28 cellular contexts compared by ENCODE assay signal in the genomic region with DNA sequence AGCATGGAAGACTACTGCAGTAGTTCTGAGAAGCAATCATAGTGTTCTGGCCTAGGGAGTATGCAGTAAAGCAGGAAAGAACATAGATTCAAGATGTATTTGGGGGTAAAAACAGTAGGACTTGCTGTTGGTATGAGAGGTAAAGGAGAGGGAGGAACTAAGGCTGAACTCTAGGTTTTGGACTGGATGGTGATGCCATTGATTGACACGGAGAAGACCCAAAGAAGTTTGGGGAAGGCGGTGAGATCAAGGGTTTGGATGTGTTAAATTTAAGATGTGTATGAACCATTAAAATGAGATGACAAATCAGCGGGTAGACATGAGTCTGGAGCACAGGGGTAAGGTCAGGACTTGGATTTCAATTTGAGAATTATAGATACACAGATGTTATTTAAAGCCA. TPM values are rescaled to one million over a fixed set of nuclear protein-coding genes. Genes with fewer than 3 reads are reported as not detected.
DNase-seq lines count a peak whose midpoint lies in the region; ATAC-seq, FAIRE-seq and TF ChIP-seq lines count a peak whose summit lies in the region.
"Had no signal": no experiment of that assay in that cellular context is flagged by ENCODE, and none has a peak within 500 bp of the region (broad histone marks: within the 10 kb centered on the region; RNA-seq: fewer than 3 reads in every experiment).

No MANE protein-coding gene starts in this region.

- H3K36me3 ChIP-seq in K562 (ENCODE audit: control insufficient read depth, insufficient read depth, low read length) (no peaks in the 10 kb centered on the region), right lobe of liver (no peaks in the 10 kb centered on the region), smooth muscle cell (ENCODE audit: low read depth) (no peaks in the 10 kb centered on the region)
- H3K36me3 ChIP-seq in CD8-positive, alpha-beta memory T cell (ENCODE audit: insufficient read depth, low read length): no peaks in the 10 kb centered on the region
- H3K36me3 ChIP-seq: ascending aorta, gastroesophageal sphincter, neural progenitor cell had no signal

- POLR2A ChIA-PET in HEK293T (lab: Yijun Ruan, JAX): no interaction called here
- POLR2A ChIA-PET in K562 (lab: Yijun Ruan, JAX): interaction anchor here (0.9 kb wide), 1 partner anchor 15 kb away, joined by 3 read pairs; the partner anchor contains the start of gene PLPP6
- POLR2A ChIA-PET in CD8-positive, alpha-beta memory T cell (lab: Charles Lee): interaction anchor here (1.1 kb wide), 1 partner anchor 63 kb away, joined by 11 read pairs; the partner anchor contains the start of gene AK3

- peaks cover 2 to 7% (median 2%) of the 10 kb centered on the region in 3 donors for H3K36me3 Mint-ChIP-seq in CD8-positive, alpha-beta memory T cell
- H3K36me3 Mint-ChIP-seq: neural progenitor cell; stimulated activated effector memory CD8-positive, alpha-beta T cell treated with anti-CD3 and anti-CD28 coated beads, Interleukin-12 subunit alpha, Interleukin-12 subunit beta, amount 100 ng/mL, for 72 hours had no signal

- TF ChIP-seq CTCF in K562 (IDR thresholded peaks at IDR 0.05 in 2 of 3, conservative IDR thresholded peaks at IDR 0.05 in 1 of 3; ENCODE audit: insufficient read depth in 2 of 3, low read depth in 1 of 3, low read length in 3 of 3): no peak
- TF ChIP-seq CTCF in right lobe of liver (IDR thresholded peaks at IDR 0.05): no peak
- TF ChIP-seq CTCF in smooth muscle cell (IDR thresholded peaks at IDR 0.05; ENCODE audit: borderline replicate concordance, insufficient read depth, poor library complexity, severe bottlenecking): no peak

- H3K9ac ChIP-seq in K562 (ENCODE audit: insufficient read depth in 1 of 2, low read depth in 2 of 2, low read length in 2 of 2): peak overlapping the region in 1 of 2 experiments; percentile 97; a peak in 1 of 4 replicates
- no peak overlapping the region for H3K9ac ChIP-seq in smooth muscle cell (ENCODE audit: low read depth)
- H3K9ac ChIP-seq: neural progenitor cell had no signal

- no peak overlapping the region for H3K4me3 Mint-ChIP-seq in CD8-positive, alpha-beta memory T cell
- H3K4me3 Mint-ChIP-seq: activated naive CD8-positive, alpha-beta T cell treated with anti-CD3 and anti-CD28 coated beads, Interleukin-2, amount 10 ng/mL, durations not matched to agents 7 days and 5 days; dendritic cell treated with granulocyte-macrophage colony-stimulating factor and Interleukin-4, amounts not matched to agents 40 ng/mL and 50 ng/mL, for 4 days; neural progenitor cell; stimulated activated effector memory CD8-positive, alpha-beta T cell treated with anti-CD3 and anti-CD28 coated beads, Interleukin-12 subunit alpha, Interleukin-12 subunit beta, amount 100 ng/mL, for 72 hours; T-helper 1 cell treated with Interleukin-12 subunit alpha and Interleukin-12 subunit beta and Interleukin-4 antibody, amounts not matched to agents 30 μg/mL and 1 μg/mL, for 36 hours had no signal

- WGBS in K562 (ENCODE audit: insufficient coverage, low coverage, missing lambda C conversion rate): 89% methylated on average over 2 of the region's 3 CpGs
- WGBS in right lobe of liver (ENCODE audit: insufficient coverage, low coverage, low lambda C conversion rate, missing lambda C conversion rate): 83% methylated on average over 3 of the region's 3 CpGs
- 94% methylated on average over 3 of the region's 3 CpGs for WGBS in smooth muscle cell (ENCODE audit: low lambda C conversion rate)

- no peak overlapping the region for H3K27ac Mint-ChIP-seq in CD8-positive, alpha-beta memory T cell
- H3K27ac Mint-ChIP-seq: activated naive CD8-positive, alpha-beta T cell treated with anti-CD3 and anti-CD28 coated beads, Interleukin-2, amount 10 ng/mL, durations not matched to agents 7 days and 5 days; dendritic cell treated with granulocyte-macrophage colony-stimulating factor and Interleukin-4, amounts not matched to agents 40 ng/mL and 50 ng/mL, for 4 days; neural progenitor cell; stimulated activated effector memory CD8-positive, alpha-beta T cell treated with anti-CD3 and anti-CD28 coated beads, Interleukin-12 subunit alpha, Interleukin-12 subunit beta, amount 100 ng/mL, for 72 hours; T-helper 1 cell treated with Interleukin-12 subunit alpha and Interleukin-12 subunit beta and Interleukin-4 antibody, amounts not matched to agents 30 μg/mL and 1 μg/mL, for 36 hours had no signal

- no peaks in the 10 kb centered on the region for H3K9me1 ChIP-seq in K562 (ENCODE audit: control insufficient read depth, insufficient read depth, low read length)

- no peak for TF ChIP-seq RAD21 in K562 (CRISPR knock-in tag; conservative IDR thresholded peaks at IDR 0.05 in 1 of 2, IDR thresholded peaks at IDR 0.05 in 1 of 2)

- no peaks in the 10 kb centered on the region for H3K9me3 Mint-ChIP-seq in CD8-positive, alpha-beta memory T cell
- H3K9me3 Mint-ChIP-seq: activated naive CD8-positive, alpha-beta T cell treated with anti-CD3 and anti-CD28 coated beads, Interleukin-2, amount 10 ng/mL, durations not matched to agents 7 days and 5 days; dendritic cell treated with granulocyte-macrophage colony-stimulating factor and Interleukin-4, amounts not matched to agents 40 ng/mL and 50 ng/mL, for 4 days; neural progenitor cell; stimulated activated effector memory CD8-positive, alpha-beta T cell treated with anti-CD3 and anti-CD28 coated beads, Interleukin-12 subunit alpha, Interleukin-12 subunit beta, amount 100 ng/mL, for 72 hours; T-helper 1 cell treated with Interleukin-12 subunit alpha and Interleukin-12 subunit beta and Interleukin-4 antibody, amounts not matched to agents 30 μg/mL and 1 μg/mL, for 36 hours had no signal

- DNase-seq in HEK293T (ENCODE audit: extremely low spot score): no peak
- no peak for DNase-seq in K562 (ENCODE audit: extremely low read depth in 1 of 4, low spot score in 3 of 4)
- no peak for DNase-seq in right lobe of liver
- DNase-seq in smooth muscle cell (lab: John Stamatoyannopoulos, UW; ENCODE audit: unreplicated experiment): no peak
- DNase-seq in CD8-positive, alpha-beta memory T cell: no peak
- DNase-seq: activated effector memory CD4-positive, alpha-beta T cell treated with Interleukin-2 at 50 U/mL for 16 hours; activated naive CD8-positive, alpha-beta T cell treated with anti-CD3 and anti-CD28 coated beads, Interleukin-2, amount 10 ng/mL, durations not matched to agents 7 days and 5 days; hippocampal formation; NCI-H1105 treated with DMSO at 0.1 percent for 48 hours; NCI-H1930; NCI-H748 treated with DMSO at 0.1 percent for 48 hours; posterior cingulate gyrus; stimulated activated CD4-positive, alpha-beta T cell treated with anti-CD3 and anti-CD28 coated beads, Interleukin-4, amount 100 ng/mL, for 24 hours; substantia nigra had no signal

- H3K79me2 ChIP-seq in K562 (ENCODE audit: control insufficient read depth, insufficient read depth, low read length): peaks cover 27% of the 10 kb centered on the region
- H3K79me2 ChIP-seq in smooth muscle cell (ENCODE audit: low read depth): peaks cover 24% of the 10 kb centered on the region

- peak; percentile 61 for FAIRE-seq in K562 (lab: Jason Lieb, UNC)
- FAIRE-seq: endometrium, H1 had no signal

- no peak for TF ChIP-seq EP300 in K562 (IDR thresholded peaks at IDR 0.05; ENCODE audit: low read length)

- H3K4me1 Mint-ChIP-seq in CD8-positive, alpha-beta memory T cell: no peaks in the 10 kb centered on the region
- H3K4me1 Mint-ChIP-seq: activated naive CD8-positive, alpha-beta T cell treated with anti-CD3 and anti-CD28 coated beads, Interleukin-2, amount 10 ng/mL, durations not matched to agents 7 days and 5 days; neural progenitor cell; stimulated activated effector memory CD8-positive, alpha-beta T cell treated with anti-CD3 and anti-CD28 coated beads, Interleukin-12 subunit alpha, Interleukin-12 subunit beta, amount 100 ng/mL, for 72 hours had no signal

- H3K4me3 ChIP-seq in K562 (no peak overlapping the region), right lobe of liver (no peak overlapping the region), smooth muscle cell (peak overlapping the region; percentile 86)
- H3K4me3 ChIP-seq in CD8-positive, alpha-beta memory T cell (ENCODE audit: low read length): no peak overlapping the region
- H3K4me3 ChIP-seq: gastroesophageal sphincter, mucosa of descending colon, neural progenitor cell had no signal

- H3F3A ChIP-seq in smooth muscle cell (ENCODE audit: low read depth): peaks cover 3% of the 10 kb centered on the region

- no peaks in the 10 kb centered on the region for H4K20me1 ChIP-seq in K562 (replicated peaks; ENCODE audit: control insufficient read depth, insufficient read depth, low read length)
- H4K20me1 ChIP-seq in smooth muscle cell (ENCODE audit: low read depth): peaks cover 5% of the 10 kb centered on the region

- peaks cover 3 to 9% of the 10 kb centered on the region in 2 donors for H3K27me3 Mint-ChIP-seq in CD8-positive, alpha-beta memory T cell
- H3K27me3 Mint-ChIP-seq: activated naive CD8-positive, alpha-beta T cell treated with anti-CD3 and anti-CD28 coated beads, Interleukin-2, amount 10 ng/mL, durations not matched to agents 7 days and 5 days had no signal

- H3K9me3 ChIP-seq in K562 (replicated peaks; ENCODE audit: control insufficient read depth, insufficient read depth, low read depth, low read length) (no peaks in the 10 kb centered on the region), right lobe of liver (no peaks in the 10 kb centered on the region), smooth muscle cell (replicated peaks; ENCODE audit: low read depth) (no peaks in the 10 kb centered on the region)
- no peaks in the 10 kb centered on the region for H3K9me3 ChIP-seq in CD8-positive, alpha-beta memory T cell (ENCODE audit: low read length)
- H3K9me3 ChIP-seq: ascending aorta, gastroesophageal sphincter, mucosa of descending colon had no signal

- TF ChIP-seq POLR2A in K562 (conservative IDR thresholded peaks at IDR 0.05) (no peak), right lobe of liver (IDR thresholded peaks at IDR 0.05) (no peak)

- H3K4me1 ChIP-seq in K562 (replicated peaks in 1 of 2; ENCODE audit: control insufficient read depth in 2 of 2, insufficient read depth in 2 of 2, low read length in 2 of 2) (peaks cover 0 to 17% of the 10 kb centered on the region in 2 experiments; a peak in 4 of 5 replicates), right lobe of liver (peaks cover 0 to 24% (median 8%) of the 10 kb centered on the region in 4 donors), smooth muscle cell (ENCODE audit: low read depth) (peaks cover 14% of the 10 kb centered on the region)
- peaks cover 23% of the 10 kb centered on the region for H3K4me1 ChIP-seq in CD8-positive, alpha-beta memory T cell (ENCODE audit: insufficient read depth, low read length)

- no peak overlapping the region for H3K27ac ChIP-seq in K562 (ENCODE audit: extremely low read depth, low read depth, low read length)
- H3K27ac ChIP-seq in right lobe of liver: peak overlapping the region; percentile 59 to 99 (median 88)
- peak overlapping the region; percentile 96 for H3K27ac ChIP-seq in smooth muscle cell (ENCODE audit: low read depth)
- no peak overlapping the region for H3K27ac ChIP-seq in CD8-positive, alpha-beta memory T cell (ENCODE audit: low read depth, low read length)
- H3K27ac ChIP-seq: C4-2B, neural progenitor cell had no signal

- ATAC-seq in K562: no peak
- no peak for ATAC-seq in right lobe of liver
- ATAC-seq in GM21526 (IDR thresholded peaks at IDR 0.05; ENCODE audit: low FRiP score, unreplicated experiment): no peak
- ATAC-seq in GM21529 (IDR thresholded peaks at IDR 0.05; ENCODE audit: unreplicated experiment): no peak
- ATAC-seq in GM19328 (IDR thresholded peaks at IDR 0.05; ENCODE audit: unreplicated experiment): no peak
- ATAC-seq: gastroesophageal sphincter; sciatic nerve; stimulated activated effector memory CD8-positive, alpha-beta T cell treated with anti-CD3 and anti-CD28 coated beads, Interleukin-12 subunit alpha, Interleukin-12 subunit beta, amount 100 ng/mL, for 72 hours had no signal

- no TSS peak for BruUV-seq in K562 (replicated peaks; lab: Mats Ljungman, UMichigan)

- H3K27me3 ChIP-seq in K562 (ENCODE audit: control insufficient read depth in 2 of 2, insufficient read depth in 2 of 2, low read length in 2 of 2) (no peaks in the 10 kb centered on the region), right lobe of liver (no peaks in the 10 kb centered on the region), smooth muscle cell (ENCODE audit: low read depth) (no peaks in the 10 kb centered on the region)
- H3K27me3 ChIP-seq in CD8-positive, alpha-beta memory T cell (ENCODE audit: insufficient read depth, low read length, poor library complexity, severe bottlenecking): no peaks in the 10 kb centered on the region
- H3K27me3 ChIP-seq: ascending aorta, gastroesophageal sphincter, neural progenitor cell had no signal

- no peak overlapping the region for H3K4me2 ChIP-seq in K562 (ENCODE audit: insufficient read depth, low read length)
- no peak overlapping the region for H3K4me2 ChIP-seq in smooth muscle cell

- intact Hi-C loops in K562 (cut with micrococcal nuclease) (loop anchor here (5.0 kb wide), 1 partner anchor 65 kb away; the partner anchor contains the start of gene AK3), right lobe of liver (cut with DNase I) (no loop called here)

- H2AFZ ChIP-seq in K562 (ENCODE audit: low read depth, low read length) (peak overlapping the region; percentile 86; the same call in 1 of the 2 replicates), smooth muscle cell (ENCODE audit: low read depth) (peak overlapping the region; percentile 65)
- H2AFZ ChIP-seq: neural progenitor cell had no signal

- in situ Hi-C loops in K562 (cut with MboI): no loop called here

- CTCF ChIA-PET in HEK293T (lab: Yijun Ruan, JAX) (no interaction called here), K562 (lab: Yijun Ruan, JAX; ENCODE audit: low intra/inter-chr PET ratio) (no interaction called here)
- CTCF ChIA-PET in CD8-positive, alpha-beta memory T cell (lab: Charles Lee): interaction anchor here (0.8 kb wide), 1 partner anchor 53 kb away, joined by 3 read pairs; no protein-coding TSS in a partner anchor

RNA-seq across cellular contexts. Expression of gene CDC37L1, which starts 2.0 kb away (rescaled TPM):
- total RNA-seq in K562 (2011; cell fraction: chromatin; rRNA removed; ENCODE audit: low replicate concordance): 11.4 and 21.5 TPM in 2 replicates
- 4.7 and 9.3 TPM in 2 replicates for total RNA-seq in K562 (2011; cell fraction: nucleolus; rRNA removed)
- 7.1 and 9.8 TPM in 2 replicates for total RNA-seq in K562 (2011; cell fraction: nucleoplasm; rRNA removed)
- total RNA-seq in K562 (2014; rRNA removed) (6.0 and 8.1 TPM in 2 replicates), K562 (2014; rRNA removed; fragmentation: Illumina TruSeq; extraction: Trizol) (7.8 and 8.5 TPM in 2 replicates), K562 (2015; rRNA removed; fragmentation: Illumina TruSeq; extraction: Trizol) (7.2 and 7.8 TPM in 2 replicates), K562 (2021) (5.5 and 7.9 TPM in 2 replicates), right lobe of liver (10 to 100 TPM; 20.9 to 42.4 (median 30.8) TPM), smooth muscle cell (19.2 and 35.8 TPM in 2 replicates)
- polyA plus RNA-seq in K562 (2011; rRNA removed) (3.6 and 5.4 TPM in 2 replicates), K562 (2014; fragmentation: Illumina TruSeq; extraction: Trizol) (5.3 and 5.4 TPM in 2 replicates), K562 (2014; fragmentation: Nextera tagmentation; extraction: Ambion mirVana) (1 to 10 TPM; 1.5 TPM), K562 (2014; rRNA removed) (7.5 and 9.6 TPM in 2 replicates), smooth muscle cell (11.7 and 16.0 TPM in 2 replicates)
- polyA plus RNA-seq in K562 (2011; cell fraction: cytosol; rRNA removed): 1.4 and 2.2 TPM in 2 replicates
- polyA plus RNA-seq in K562 (2011; cell fraction: nucleus; rRNA removed): 2.8 and 2.9 TPM in 2 replicates
- polyA plus RNA-seq in K562 (2012): 3.6 and 4.0 TPM in 2 replicates
- 9.3 and 10.3 TPM in 2 replicates for polyA minus RNA-seq in K562 (2011; rRNA and poly(A)+ RNA removed)
- polyA minus RNA-seq in K562 (2011; cell fraction: cytosol; rRNA and poly(A)+ RNA removed): 3.6 and 5.2 TPM in 2 replicates
- 6.3 and 9.4 TPM in 2 replicates for polyA minus RNA-seq in K562 (2011; cell fraction: nucleus; rRNA and poly(A)+ RNA removed)
- 10 to 100 TPM; 12.5 to 15.0 TPM for total RNA-seq in CD8-positive, alpha-beta memory T cell
- 17.8 TPM for polyA plus RNA-seq in CD8-positive, alpha-beta memory T cell

RNA-seq across cellular contexts. Expression of gene SPATA6L, which starts 11.1 kb away (rescaled TPM):
- total RNA-seq in K562 (2011; cell fraction: chromatin; rRNA removed; ENCODE audit: low replicate concordance): 0.16 TPM in 1 of 2 replicates, not detected in the other
- total RNA-seq in K562 (2011; cell fraction: nucleolus; rRNA removed): not detected in 2 replicates
- total RNA-seq in K562 (2011; cell fraction: nucleoplasm; rRNA removed): 0.15 TPM in 1 of 2 replicates, not detected in the other
- total RNA-seq in K562 (2014; rRNA removed) (1.00 TPM in 1 of 2 replicates, not detected in the other), K562 (2014; rRNA removed; fragmentation: Illumina TruSeq; extraction: Trizol) (0.06 TPM in 1 of 2 replicates, not detected in the other), K562 (2015; rRNA removed; fragmentation: Illumina TruSeq; extraction: Trizol) (not detected in 2 replicates), K562 (2021) (not detected in 2 replicates), right lobe of liver (10 to 100 TPM in 1 of 6 experiments, 1 to 10 TPM in 5; 3.7 to 18.8 (median 5.0) TPM), smooth muscle cell (0.67 and 0.81 TPM in 2 replicates)
- polyA plus RNA-seq in K562 (2011; rRNA removed) (0.03 and 0.04 TPM in 2 replicates), K562 (2014; fragmentation: Illumina TruSeq; extraction: Trizol) (not detected in 2 replicates), K562 (2014; fragmentation: Nextera tagmentation; extraction: Ambion mirVana) (under 1 TPM; 0.04 to 0.08 TPM), K562 (2014; rRNA removed) (0.21 and 0.31 TPM in 2 replicates), smooth muscle cell (0.57 and 0.80 TPM in 2 replicates)
- not detected in 2 replicates for polyA plus RNA-seq in K562 (2011; cell fraction: cytosol; rRNA removed)
- 0.10 and 0.45 TPM in 2 replicates for polyA plus RNA-seq in K562 (2011; cell fraction: nucleus; rRNA removed)
- 0.14 and 0.57 TPM in 2 replicates for polyA plus RNA-seq in K562 (2012)
- polyA minus RNA-seq in K562 (2011; rRNA and poly(A)+ RNA removed): 0.03 and 0.25 TPM in 2 replicates
- polyA minus RNA-seq in K562 (2011; cell fraction: cytosol; rRNA and poly(A)+ RNA removed): not detected in 2 replicates
- polyA minus RNA-seq in K562 (2011; cell fraction: nucleus; rRNA and poly(A)+ RNA removed): not detected in 2 replicates
- total RNA-seq in CD8-positive, alpha-beta memory T cell: under 1 TPM; 0.51 to 0.96 TPM
- 0.14 TPM for polyA plus RNA-seq in CD8-positive, alpha-beta memory T cell
- total RNA-seq: ascending aorta had no signal

RNA-seq across cellular contexts. Expression of gene PLPP6, which starts 15.3 kb away (rescaled TPM):
- 9.1 TPM in 2 replicates for total RNA-seq in K562 (2011; cell fraction: chromatin; rRNA removed; ENCODE audit: low replicate concordance)
- total RNA-seq in K562 (2011; cell fraction: nucleolus; rRNA removed): 12.2 and 13.0 TPM in 2 replicates
- 12.5 and 16.6 TPM in 2 replicates for total RNA-seq in K562 (2011; cell fraction: nucleoplasm; rRNA removed)
- 5.4 and 5.6 TPM in 2 replicates for total RNA-seq in K562 (2014; rRNA removed)
- 4.9 and 5.3 TPM in 2 replicates for total RNA-seq in K562 (2014; rRNA removed; fragmentation: Illumina TruSeq; extraction: Trizol)
- total RNA-seq in K562 (2015; rRNA removed; fragmentation: Illumina TruSeq; extraction: Trizol): 4.5 and 5.1 TPM in 2 replicates
- total RNA-seq in K562 (2021): 6.4 and 6.9 TPM in 2 replicates
- polyA plus RNA-seq in K562 (2011; rRNA removed): 8.3 and 8.9 TPM in 2 replicates
- 6.0 and 8.2 TPM in 2 replicates for polyA plus RNA-seq in K562 (2011; cell fraction: cytosol; rRNA removed)
- 10.3 and 12.0 TPM in 2 replicates for polyA plus RNA-seq in K562 (2011; cell fraction: nucleus; rRNA removed)
- polyA plus RNA-seq in K562 (2012): 6.9 and 8.6 TPM in 2 replicates
- polyA plus RNA-seq in K562 (2014; fragmentation: Illumina TruSeq; extraction: Trizol): 7.0 and 7.3 TPM in 2 replicates
- polyA plus RNA-seq in K562 (2014; fragmentation: Nextera tagmentation; extraction: Ambion mirVana): 1 to 10 TPM; 1.9 to 2.0 TPM
- 6.3 and 6.7 TPM in 2 replicates for polyA plus RNA-seq in K562 (2014; rRNA removed)
- polyA minus RNA-seq in K562 (2011; rRNA and poly(A)+ RNA removed): 8.7 and 9.3 TPM in 2 replicates
- 4.7 and 4.9 TPM in 2 replicates for polyA minus RNA-seq in K562 (2011; cell fraction: cytosol; rRNA and poly(A)+ RNA removed)
- polyA minus RNA-seq in K562 (2011; cell fraction: nucleus; rRNA and poly(A)+ RNA removed): 9.6 and 14.2 TPM in 2 replicates
- total RNA-seq in right lobe of liver: 10 to 100 TPM in 2 of 6 experiments, 1 to 10 TPM in 4; 7.8 to 12.4 (median 9.3) TPM
- total RNA-seq in smooth muscle cell: 5.4 and 6.2 TPM in 2 replicates
- polyA plus RNA-seq in smooth muscle cell: 2.6 and 2.7 TPM in 2 replicates
- 1 to 10 TPM; 5.5 to 6.3 TPM for total RNA-seq in CD8-positive, alpha-beta memory T cell
- 3.7 TPM for polyA plus RNA-seq in CD8-positive, alpha-beta memory T cell

Comparison
In these comparisons a context has a peak if more than half of its experiments do, and no peak if none do; other contexts are left out.
1. H3K27ac ChIP-seq: peak in right lobe of liver (3 of 3) and smooth muscle cell (single experiment); none in K562 (single experiment) and CD8-positive, alpha-beta memory T cell (single experiment).